ENCODE assay signal across 1 cellular context in the genomic region with DNA sequence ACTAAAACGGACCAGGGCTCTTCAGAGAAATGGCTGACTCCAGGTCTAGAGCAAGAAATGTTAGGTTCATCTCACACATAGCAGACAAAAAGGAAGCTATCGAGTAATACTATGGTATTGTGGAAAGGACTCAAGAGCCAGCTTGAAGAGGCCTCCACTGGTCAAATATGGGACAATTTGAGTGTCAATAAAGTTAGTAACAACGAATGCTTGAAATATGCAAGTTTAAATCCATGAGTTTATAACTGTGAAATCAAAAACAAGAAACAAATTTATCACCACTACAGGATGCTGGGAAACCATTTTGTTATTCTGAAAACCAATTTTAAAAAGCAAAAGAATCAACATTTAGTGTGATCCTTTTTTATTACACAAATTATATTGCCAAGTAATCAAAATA.
TF ChIP-seq lines count a peak whose summit lies in the region.

No MANE protein-coding gene starts in this region.

TF ChIP-seq in GM12878, 131 proteins besides CTCF, POLR2A, EP300 and RAD21:
- TF ChIP-seq, protein P1, sequence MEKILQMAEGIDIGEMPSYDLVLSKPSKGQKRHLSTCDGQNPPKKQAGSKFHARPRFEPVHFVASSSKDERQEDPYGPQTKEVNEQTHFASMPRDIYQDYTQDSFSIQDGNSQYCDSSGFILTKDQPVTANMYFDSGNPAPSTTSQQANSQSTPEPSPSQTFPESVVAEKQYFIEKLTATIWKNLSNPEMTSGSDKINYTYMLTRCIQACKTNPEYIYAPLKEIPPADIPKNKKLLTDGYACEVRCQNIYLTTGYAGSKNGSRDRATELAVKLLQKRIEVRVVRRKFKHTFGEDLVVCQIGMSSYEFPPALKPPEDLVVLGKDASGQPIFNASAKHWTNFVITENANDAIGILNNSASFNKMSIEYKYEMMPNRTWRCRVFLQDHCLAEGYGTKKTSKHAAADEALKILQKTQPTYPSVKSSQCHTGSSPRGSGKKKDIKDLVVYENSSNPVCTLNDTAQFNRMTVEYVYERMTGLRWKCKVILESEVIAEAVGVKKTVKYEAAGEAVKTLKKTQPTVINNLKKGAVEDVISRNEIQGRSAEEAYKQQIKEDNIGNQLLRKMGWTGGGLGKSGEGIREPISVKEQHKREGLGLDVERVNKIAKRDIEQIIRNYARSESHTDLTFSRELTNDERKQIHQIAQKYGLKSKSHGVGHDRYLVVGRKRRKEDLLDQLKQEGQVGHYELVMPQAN (conservative IDR thresholded peaks at IDR 0.05), result no peak
- TF ChIP-seq SREBF2 (IDR thresholded peaks at IDR 0.05; ENCODE audit: low read length), result no peak
- TF ChIP-seq, protein P2, sequence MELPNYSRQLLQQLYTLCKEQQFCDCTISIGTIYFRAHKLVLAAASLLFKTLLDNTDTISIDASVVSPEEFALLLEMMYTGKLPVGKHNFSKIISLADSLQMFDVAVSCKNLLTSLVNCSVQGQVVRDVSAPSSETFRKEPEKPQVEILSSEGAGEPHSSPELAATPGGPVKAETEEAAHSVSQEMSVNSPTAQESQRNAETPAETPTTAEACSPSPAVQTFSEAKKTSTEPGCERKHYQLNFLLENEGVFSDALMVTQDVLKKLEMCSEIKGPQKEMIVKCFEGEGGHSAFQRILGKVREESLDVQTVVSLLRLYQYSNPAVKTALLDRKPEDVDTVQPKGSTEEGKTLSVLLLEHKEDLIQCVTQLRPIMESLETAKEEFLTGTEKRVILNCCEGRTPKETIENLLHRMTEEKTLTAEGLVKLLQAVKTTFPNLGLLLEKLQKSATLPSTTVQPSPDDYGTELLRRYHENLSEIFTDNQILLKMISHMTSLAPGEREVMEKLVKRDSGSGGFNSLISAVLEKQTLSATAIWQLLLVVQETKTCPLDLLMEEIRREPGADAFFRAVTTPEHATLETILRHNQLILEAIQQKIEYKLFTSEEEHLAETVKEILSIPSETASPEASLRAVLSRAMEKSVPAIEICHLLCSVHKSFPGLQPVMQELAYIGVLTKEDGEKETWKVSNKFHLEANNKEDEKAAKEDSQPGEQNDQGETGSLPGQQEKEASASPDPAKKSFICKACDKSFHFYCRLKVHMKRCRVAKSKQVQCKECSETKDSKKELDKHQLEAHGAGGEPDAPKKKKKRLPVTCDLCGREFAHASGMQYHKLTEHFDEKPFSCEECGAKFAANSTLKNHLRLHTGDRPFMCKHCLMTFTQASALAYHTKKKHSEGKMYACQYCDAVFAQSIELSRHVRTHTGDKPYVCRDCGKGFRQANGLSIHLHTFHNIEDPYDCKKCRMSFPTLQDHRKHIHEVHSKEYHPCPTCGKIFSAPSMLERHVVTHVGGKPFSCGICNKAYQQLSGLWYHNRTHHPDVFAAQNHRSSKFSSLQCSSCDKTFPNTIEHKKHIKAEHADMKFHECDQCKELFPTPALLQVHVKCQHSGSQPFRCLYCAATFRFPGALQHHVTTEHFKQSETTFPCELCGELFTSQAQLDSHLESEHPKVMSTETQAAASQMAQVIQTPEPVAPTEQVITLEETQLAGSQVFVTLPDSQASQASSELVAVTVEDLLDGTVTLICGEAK (IDR thresholded peaks at IDR 0.05; ENCODE audit: borderline replicate concordance), result peak; percentile 87
